Comparison of ENCODE assay signal across 12 cellular contexts in the genomic region with DNA sequence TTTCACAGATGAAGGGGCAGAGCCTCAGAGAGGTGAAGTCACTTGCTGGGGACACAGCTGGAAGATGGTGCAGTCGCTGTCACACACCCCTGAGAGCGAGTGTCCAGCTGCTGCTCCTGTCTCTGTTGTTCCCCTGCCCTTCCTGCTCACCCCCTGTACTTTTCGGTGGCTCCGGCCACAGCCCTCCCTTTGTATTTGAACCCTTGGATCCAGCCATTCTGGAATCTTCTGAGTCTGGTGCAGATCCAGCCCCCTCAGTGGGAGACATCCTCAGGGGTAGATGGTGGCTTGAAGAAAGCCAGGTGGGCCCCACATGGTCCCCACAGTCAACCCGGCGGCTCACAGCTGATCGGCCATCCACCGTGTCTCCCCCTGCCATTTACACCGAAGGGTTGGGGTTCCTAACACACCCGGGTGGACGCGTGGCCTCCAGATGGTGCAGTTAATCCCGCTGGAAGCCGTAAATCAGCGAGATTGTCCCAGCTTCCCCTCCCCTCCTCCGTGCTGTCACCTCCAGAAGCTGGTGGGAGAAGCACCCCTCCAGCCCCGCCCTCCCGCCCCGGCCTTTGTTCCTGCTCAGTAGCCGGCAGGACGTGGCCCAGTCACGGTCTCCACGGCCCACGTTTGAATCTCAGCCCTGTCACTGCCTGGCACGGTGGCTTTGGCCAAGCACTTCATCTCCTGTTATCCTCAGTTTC.
DNase-seq lines count a peak whose midpoint lies in the region; ATAC-seq, FAIRE-seq and TF ChIP-seq lines count a peak whose summit lies in the region.
"Had no signal": no experiment of that assay in that cellular context is flagged by ENCODE, and none has a peak within 500 bp of the region (broad histone marks: within the 10 kb centered on the region; RNA-seq: fewer than 3 reads in every experiment).

No MANE protein-coding gene starts in this region.

- H3K36me3 ChIP-seq in heart right ventricle (no peaks in the 10 kb centered on the region), lung (ENCODE audit: control insufficient read depth in 2 of 2, insufficient read depth in 2 of 2, low read length in 2 of 2) (no peaks in the 10 kb centered on the region)
- no peaks in the 10 kb centered on the region for H3K36me3 ChIP-seq in CD8-positive, alpha-beta T cell (ENCODE audit: insufficient read depth, low read length)
- H3K36me3 ChIP-seq: pancreas, thoracic aorta had no signal

- TF ChIP-seq CTCF in heart right ventricle (IDR thresholded peaks at IDR 0.05) = peak in 1 of 9 donors; percentile 11
- TF ChIP-seq CTCF in lung (IDR thresholded peaks at IDR 0.05; ENCODE audit: control extremely low read depth, extremely low read depth) = no peak
- TF ChIP-seq CTCF in type B pancreatic cell (conservative IDR thresholded peaks at IDR 0.05) = no peak
- no peak for TF ChIP-seq CTCF in CD8-positive, alpha-beta T cell (IDR thresholded peaks at IDR 0.05)

- peaks cover 4% of the 10 kb centered on the region for H3K9me3 Mint-ChIP-seq in type B pancreatic cell
- H3K9me3 Mint-ChIP-seq in CD8-positive, alpha-beta T cell = no peaks in the 10 kb centered on the region

- no peaks in the 10 kb centered on the region for H3K27me3 Mint-ChIP-seq in type B pancreatic cell
- H3K27me3 Mint-ChIP-seq in CD8-positive, alpha-beta T cell (ENCODE audit: low read depth) = no peaks in the 10 kb centered on the region

- TF ChIP-seq POLR2A in GM12892 (IDR thresholded peaks at IDR 0.05; ENCODE audit: low read depth, low read length) = no peak

- H3K4me1 ChIP-seq in heart right ventricle (peaks cover 18 to 46% (median 29%) of the 10 kb centered on the region in 9 donors), lung (ENCODE audit: control insufficient read depth in 2 of 2, insufficient read depth in 2 of 2, low read length in 2 of 2) (peaks cover 0 to 14% of the 10 kb centered on the region in 2 donors)
- peaks cover 24% of the 10 kb centered on the region for H3K4me1 ChIP-seq in CD8-positive, alpha-beta T cell (ENCODE audit: insufficient read depth, low read length)

- H3K36me3 Mint-ChIP-seq in type B pancreatic cell = no peaks in the 10 kb centered on the region
- no peaks in the 10 kb centered on the region for H3K36me3 Mint-ChIP-seq in CD8-positive, alpha-beta T cell

- no peaks in the 10 kb centered on the region for H3K9me3 ChIP-seq in heart right ventricle
- H3K9me3 ChIP-seq in lung (ENCODE audit: control insufficient read depth in 2 of 2, insufficient read depth in 1 of 2, low read length in 1 of 2) = no peaks in the 10 kb centered on the region
- H3K9me3 ChIP-seq in CD8-positive, alpha-beta T cell (ENCODE audit: low read length) = no peaks in the 10 kb centered on the region
- H3K9me3 ChIP-seq: pancreas, thoracic aorta had no signal

- WGBS in heart right ventricle, 2 donors = 66 to 70% methylated on average over 25 of the region's 25 CpGs
- WGBS in lung, 2 donors = 71 to 76% methylated on average over 25 of the region's 25 CpGs

- CTCF ChIA-PET in CD8-positive, alpha-beta T cell (lab: Charles Lee) = interaction anchor here (1.0 kb wide), 1 partner anchor 278 kb away, joined by 3 read pairs; no protein-coding TSS in a partner anchor

- FAIRE-seq in GM12892 (lab: Jason Lieb, UNC) = no peak
- FAIRE-seq: pancreas had no signal

- intact Hi-C loops in heart right ventricle (cut with DNase I) = loop anchor here in 6 of 10 donors (5.0 to 10.0 kb wide), 5 partner anchors 41 to 271 kb away; no protein-coding TSS in a partner anchor
- intact Hi-C loops in cardiac septum (cut with DNase I) = no loop called here
- intact Hi-C loops in CD8-positive, alpha-beta T cell (cut with DNase I, micrococcal nuclease) = loop anchor here in 1 of 2 experiments (10.0 kb wide), 1 partner anchor 181 kb away; no protein-coding TSS in a partner anchor

- peak overlapping the region; percentile 80 for H3K4me3 Mint-ChIP-seq in type B pancreatic cell
- no peak overlapping the region for H3K4me3 Mint-ChIP-seq in CD8-positive, alpha-beta T cell

- DNase-seq in heart right ventricle (peak in 1 of 2 donors; percentile 15), cardiac septum (ENCODE audit: low spot score) (no peak), NCI-H82 treated with DMSO at 0.1 percent for 48 hours (lab: John Stamatoyannopoulos, UW; ENCODE audit: unreplicated experiment) (peak; percentile 74), lung (ENCODE audit: low spot score) (no peak), type B pancreatic cell (ENCODE audit: extremely low spot score, unreplicated experiment) (no peak), GM12892 (ENCODE audit: insufficient read length) (no peak), dermis blood vessel endothelial cell (no peak)
- DNase-seq in CD8-positive, alpha-beta T cell = no peak

- peak overlapping the region; percentile 88 for H3K27ac Mint-ChIP-seq in type B pancreatic cell
- H3K27ac Mint-ChIP-seq in CD8-positive, alpha-beta T cell = no peak overlapping the region

- peaks cover 30% of the 10 kb centered on the region for H3K4me1 Mint-ChIP-seq in type B pancreatic cell (ENCODE audit: unreplicated experiment)
- peaks cover 22% of the 10 kb centered on the region for H3K4me1 Mint-ChIP-seq in CD8-positive, alpha-beta T cell (ENCODE audit: low read depth)

- no peak for ATAC-seq in heart right ventricle
- ATAC-seq in lung (ENCODE audit: insufficient read depth, low FRiP score) = no peak
- no peak for ATAC-seq in CD8-positive, alpha-beta T cell
- ATAC-seq: pancreas had no signal

- H3K27ac ChIP-seq in heart right ventricle (peak overlapping the region in 9 of 10 donors; percentile 16 to 100 (median 65)), lung (ENCODE audit: low read depth in 1 of 2, low read length in 1 of 2) (peak overlapping the region; percentile 28 to 32)
- H3K27ac ChIP-seq in CD8-positive, alpha-beta T cell (ENCODE audit: low read depth, low read length) = no peak overlapping the region
- H3K27ac ChIP-seq: KMS-11, pancreas, thoracic aorta, VCaP had no signal

- H3K4me3 ChIP-seq in heart right ventricle (no peak overlapping the region), lung (no peak overlapping the region)
- no peak overlapping the region for H3K4me3 ChIP-seq in CD8-positive, alpha-beta T cell (ENCODE audit: low read depth, low read length)
- H3K4me3 ChIP-seq: pancreas, thoracic aorta had no signal

- POLR2A ChIA-PET in CD8-positive, alpha-beta T cell (lab: Charles Lee) = interaction anchor here (1.0 to 1.2 kb wide), 2 partner anchors 21 to 32 kb away, joined by 3 to 4 read pairs; no protein-coding TSS in a partner anchor

- H3K27me3 ChIP-seq in heart right ventricle (no peaks in the 10 kb centered on the region), lung (ENCODE audit: control insufficient read depth, insufficient read depth) (no peaks in the 10 kb centered on the region)
- no peaks in the 10 kb centered on the region for H3K27me3 ChIP-seq in CD8-positive, alpha-beta T cell (ENCODE audit: insufficient read depth, low read length)
- H3K27me3 ChIP-seq: pancreas had no signal
